7 cellular contexts compared by ENCODE assay signal in the genomic region with DNA sequence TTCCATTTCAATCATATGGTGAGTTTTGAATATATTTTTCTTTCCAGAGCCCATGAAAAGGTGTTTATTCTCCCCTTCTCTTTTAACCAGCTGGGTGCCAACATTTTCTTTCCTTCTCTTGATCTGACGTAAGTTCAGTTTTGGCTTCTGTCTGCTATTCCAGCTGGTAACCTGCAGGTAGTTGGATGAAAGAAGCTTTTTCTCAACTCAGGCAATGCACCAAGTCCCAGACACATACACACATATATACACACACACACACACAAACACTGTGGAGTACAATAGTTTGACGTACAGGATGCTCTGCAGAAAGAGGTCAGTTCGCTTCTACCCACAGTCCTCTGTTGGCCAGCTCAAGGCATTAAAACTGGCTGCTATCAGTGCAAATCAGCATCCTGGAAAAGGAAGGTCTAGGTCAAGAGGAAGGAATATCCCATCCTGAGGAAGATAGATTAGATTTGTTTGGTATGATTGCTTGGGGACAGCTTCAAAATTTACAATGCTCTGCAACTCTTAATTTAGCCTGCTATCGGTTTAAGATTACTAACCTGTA.
"Had no signal": no experiment of that assay in that cellular context is flagged by ENCODE, and none has a peak within 500 bp of the region (broad histone marks: within the 10 kb centered on the region; RNA-seq: fewer than 3 reads in every experiment).

No MANE protein-coding gene starts in this region.

- H3K36me3 Mint-ChIP-seq: activated CD4-positive, alpha-beta memory T cell treated with anti-CD3 and anti-CD28 coated beads for 36 hours; activated naive CD4-positive, alpha-beta T cell treated with anti-CD3 and anti-CD28 coated beads, Interleukin-2, amount 50 U/mL, for 72 hours had no signal

- H3K4me1 ChIP-seq: vagina had no signal

- H3K27me3 Mint-ChIP-seq: activated CD4-positive, alpha-beta memory T cell treated with anti-CD3 and anti-CD28 coated beads for 36 hours had no signal

- H3K9me3 ChIP-seq: vagina had no signal

- H3K27ac ChIP-seq: vagina had no signal

- H3K27ac Mint-ChIP-seq: activated CD4-positive, alpha-beta memory T cell treated with anti-CD3 and anti-CD28 coated beads for 36 hours; activated naive CD4-positive, alpha-beta T cell treated with anti-CD3 and anti-CD28 coated beads, Interleukin-2, amount 50 U/mL, for 72 hours; T-helper 2 cell treated with Interferon-gamma antibody and Interleukin-4, amounts not matched to agents 5 μg/mL and 100 μg/mL, for 36 hours had no signal

- H3K9me3 Mint-ChIP-seq: T-helper 2 cell treated with Interferon-gamma antibody and Interleukin-4, amounts not matched to agents 5 μg/mL and 100 μg/mL, for 36 hours had no signal

- H3K36me3 ChIP-seq: vagina had no signal

- H3K4me3 ChIP-seq: vagina had no signal

- DNase-seq: activated CD4-positive, alpha-beta memory T cell treated with anti-CD3 and anti-CD28 coated beads for 36 hours; activated effector memory CD4-positive, alpha-beta T cell treated with anti-CD3 and anti-CD28 coated beads, Interleukin-2, amount 50 U/mL, for 16 hours; activated T-cell treated with anti-CD3 and anti-CD28 coated beads, Interleukin-2, amount 50 U/mL, for 4 hours; mesendoderm had no signal

- H3K4me3 Mint-ChIP-seq: activated CD4-positive, alpha-beta memory T cell treated with anti-CD3 and anti-CD28 coated beads for 36 hours; activated T-cell treated with anti-CD3 and anti-CD28 coated beads, Interleukin-2, amount 50 U/mL, for 4 hours; T-helper 2 cell treated with Interferon-gamma antibody and Interleukin-4, amounts not matched to agents 5 μg/mL and 100 μg/mL, for 36 hours had no signal

- ATAC-seq: activated naive CD4-positive, alpha-beta T cell treated with anti-CD3 and anti-CD28 coated beads, Interleukin-2, amount 50 U/mL, for 72 hours; activated T-cell treated with anti-CD3 and anti-CD28 coated beads, Interleukin-2, amount 50 U/mL, for 4 hours had no signal

- H3K27me3 ChIP-seq: vagina had no signal
